9 cellular contexts compared by ENCODE assay signal in genomic region chr3:48268381-48268935, GRCh38. TPM values are rescaled to one million over a fixed set of nuclear protein-coding genes. Genes with fewer than 3 reads are reported as not detected.
DNase-seq lines count a peak whose midpoint lies in the region; ATAC-seq and TF ChIP-seq lines count a peak whose summit lies in the region.
"Had no signal": no experiment of that assay in that cellular context is flagged by ENCODE, and none has a peak within 500 bp of the region (broad histone marks: within the 10 kb centered on the region; RNA-seq: fewer than 3 reads in every experiment).

No MANE protein-coding gene starts in this region.

- ATAC-seq in foreskin keratinocyte (peak; percentile 95), GM21381 (IDR thresholded peaks at IDR 0.05; ENCODE audit: unreplicated experiment) (no peak), HG03442 (IDR thresholded peaks at IDR 0.05; ENCODE audit: unreplicated experiment) (no peak)

- peaks cover 33% of the 10 kb centered on the region for H3K4me1 ChIP-seq in foreskin keratinocyte
- no peaks in the 10 kb centered on the region for H3K4me1 ChIP-seq in HAP-1

- H3K9me3 ChIP-seq in HAP-1, result no peaks in the 10 kb centered on the region

- no peak overlapping the region for H3K4me3 ChIP-seq in HAP-1

- peaks cover 78% of the 10 kb centered on the region for H3K36me3 ChIP-seq in HAP-1 (replicated peaks)

- no peak for TF ChIP-seq CTCF in foreskin keratinocyte (conservative IDR thresholded peaks at IDR 0.05)

- H3K27ac ChIP-seq in foreskin keratinocyte, result peak overlapping the region; percentile 89

- peak; percentile 18 to 54 for DNase-seq in NCI-H187 (lab: John Stamatoyannopoulos, UW)
- peak; percentile 41 to 62 for DNase-seq in activated CD8-positive, alpha-beta memory T cell treated with anti-CD3 and anti-CD28 coated beads for 1 hour (ENCODE audit: extremely low read depth in 1 of 2, low read depth in 1 of 2)
- peak; percentile 99 for DNase-seq in foreskin keratinocyte
- DNase-seq in stimulated activated CD4-positive, alpha-beta T cell treated with anti-CD3 and anti-CD28 coated beads, TNF-alpha, amount 100 ng/mL, for 1 hour (ENCODE audit: low read depth in 3 of 3, low spot score in 1 of 3), result peak; percentile 34 to 60 (median 57)
- DNase-seq in foreskin melanocyte, result no peak
- DNase-seq in HAP-1 (ENCODE audit: low spot score in 2 of 2), result no peak

- H3K27me3 ChIP-seq in foreskin keratinocyte (no peaks in the 10 kb centered on the region), HAP-1 (ENCODE audit: low read depth) (no peaks in the 10 kb centered on the region)

- in situ Hi-C loops in HAP-1 (cut with MboI; ENCODE audit: low sequenced_read_pairs), result no loop called here

RNA-seq across cellular contexts. Expression of gene ZNF589, which starts 27.6 kb away (rescaled TPM):
- total RNA-seq in foreskin keratinocyte, result 10.0 and 10.5 TPM in 2 replicates
- 6.2 and 6.4 TPM in 2 replicates for polyA plus RNA-seq in foreskin keratinocyte

RNA-seq across cellular contexts. Expression of gene NME6, which starts 32.7 kb away (rescaled TPM):
- 25.7 and 30.4 TPM in 2 replicates for total RNA-seq in foreskin keratinocyte
- 29.2 and 32.8 TPM in 2 replicates for polyA plus RNA-seq in foreskin keratinocyte

RNA-seq across cellular contexts. Expression of gene CAMP, which starts 45.2 kb away (rescaled TPM):
- 0.27 TPM in 1 of 2 replicates, not detected in the other for total RNA-seq in foreskin keratinocyte
- 0.38 TPM in 1 of 2 replicates, not detected in the other for polyA plus RNA-seq in foreskin keratinocyte
- total RNA-seq: epithelial cell of proximal tubule had no signal

Comparison
In these comparisons a context has a peak if more than half of its experiments do, and no peak if none do; other contexts are left out.
1. DNase-seq: peak in NCI-H187 (2 of 2), activated CD8-positive, alpha-beta memory T cell treated with anti-CD3 and anti-CD28 coated beads for 1 hour (2 of 2), foreskin keratinocyte (2 of 2) and stimulated activated CD4-positive, alpha-beta T cell treated with anti-CD3 and anti-CD28 coated beads, TNF-alpha, amount 100 ng/mL, for 1 hour (3 of 3); none in foreskin melanocyte (single experiment) and HAP-1 (0 of 2).